In genomic region chr18:48006415-48007175, GRCh38 we compare ENCODE assay signal across 18 cellular contexts.
DNase-seq lines count a peak whose midpoint lies in the region; ATAC-seq and TF ChIP-seq lines count a peak whose summit lies in the region.
"Had no signal": no experiment of that assay in that cellular context is flagged by ENCODE, and none has a peak within 500 bp of the region (broad histone marks: within the 10 kb centered on the region; RNA-seq: fewer than 3 reads in every experiment).

No MANE protein-coding gene starts in this region.

- no peak for DNase-seq in stimulated activated naive CD8-positive, alpha-beta T cell treated with anti-CD3 and anti-CD28 coated beads, Interleukin-15, Interleukin-2, amounts not matched to agents 100 U/mL and 50 U/mL, for 24 hours
- no peak for DNase-seq in central memory CD8-positive, alpha-beta T cell (ENCODE audit: low spot score in 2 of 2)
- DNase-seq in natural killer cell, result no peak
- no peak for DNase-seq in NCI-H187 treated with DMSO at 0.1 percent for 48 hours (lab: John Stamatoyannopoulos, UW)
- DNase-seq in NCI-H2081 treated with DMSO at 0.1 percent for 48 hours (lab: John Stamatoyannopoulos, UW), result no peak
- no peak for DNase-seq in ecto neural progenitor cell (ENCODE audit: low spot score)
- DNase-seq: activated effector memory CD4-positive, alpha-beta T cell treated with anti-CD3 and anti-CD28 coated beads, Interleukin-2, amount 50 U/mL, for 16 hours; HCEC 1CT; kidney glomerular epithelial cell; MG63; midbrain; NCI-H2029; NCI-H446 treated with DMSO at 0.1 percent for 48 hours; pancreas; uterus had no signal

- no peak overlapping the region for H3K27ac Mint-ChIP-seq in stimulated activated naive CD8-positive, alpha-beta T cell treated with anti-CD3 and anti-CD28 coated beads, Interleukin-15, Interleukin-2, amounts not matched to agents 100 ng/mL and 50 ng/mL, for 24 hours
- H3K27ac Mint-ChIP-seq in central memory CD8-positive, alpha-beta T cell (ENCODE audit: low read depth), result no peak overlapping the region
- H3K27ac Mint-ChIP-seq in natural killer cell, result no peak overlapping the region
- H3K27ac Mint-ChIP-seq: IgD-negative memory B cell had no signal

- H3K36me3 Mint-ChIP-seq in stimulated activated naive CD8-positive, alpha-beta T cell treated with anti-CD3 and anti-CD28 coated beads, Interleukin-15, Interleukin-2, amounts not matched to agents 100 ng/mL and 50 ng/mL, for 24 hours (ENCODE audit: low read depth), result no peaks in the 10 kb centered on the region
- peaks cover 2% of the 10 kb centered on the region for H3K36me3 Mint-ChIP-seq in central memory CD8-positive, alpha-beta T cell (ENCODE audit: insufficient read depth)
- no peaks in the 10 kb centered on the region for H3K36me3 Mint-ChIP-seq in natural killer cell
- H3K36me3 Mint-ChIP-seq: IgD-negative memory B cell had no signal

- H3K4me1 Mint-ChIP-seq in stimulated activated naive CD8-positive, alpha-beta T cell treated with anti-CD3 and anti-CD28 coated beads, Interleukin-15, Interleukin-2, amounts not matched to agents 100 ng/mL and 50 ng/mL, for 24 hours (ENCODE audit: low read depth), result peaks cover 18% of the 10 kb centered on the region
- H3K4me1 Mint-ChIP-seq in central memory CD8-positive, alpha-beta T cell, result peaks cover 6% of the 10 kb centered on the region
- H3K4me1 Mint-ChIP-seq in natural killer cell, result peaks cover 2 to 17% of the 10 kb centered on the region in 2 donors

- H3K9me3 Mint-ChIP-seq in stimulated activated naive CD8-positive, alpha-beta T cell treated with anti-CD3 and anti-CD28 coated beads, Interleukin-15, Interleukin-2, amounts not matched to agents 100 ng/mL and 50 ng/mL, for 24 hours, result no peaks in the 10 kb centered on the region
- no peaks in the 10 kb centered on the region for H3K9me3 Mint-ChIP-seq in central memory CD8-positive, alpha-beta T cell
- H3K9me3 Mint-ChIP-seq in natural killer cell, result no peaks in the 10 kb centered on the region

- intact Hi-C loops in natural killer cell (cut with micrococcal nuclease), result no loop called here

- H3K4me3 Mint-ChIP-seq in stimulated activated naive CD8-positive, alpha-beta T cell treated with anti-CD3 and anti-CD28 coated beads, Interleukin-15, Interleukin-2, amounts not matched to agents 100 ng/mL and 50 ng/mL, for 24 hours, result peak overlapping the region; percentile 30
- peak overlapping the region; percentile 54 for H3K4me3 Mint-ChIP-seq in central memory CD8-positive, alpha-beta T cell
- peak overlapping the region; percentile 22 for H3K4me3 Mint-ChIP-seq in natural killer cell
- H3K4me3 Mint-ChIP-seq: IgD-negative memory B cell had no signal

- TF ChIP-seq CTCF in natural killer cell (IDR thresholded peaks at IDR 0.05), result no peak

- no peak for ATAC-seq in stimulated activated naive CD8-positive, alpha-beta T cell treated with anti-CD3 and anti-CD28 coated beads, Interleukin-15, Interleukin-2, amounts not matched to agents 100 U/mL and 50 U/mL, for 24 hours
- ATAC-seq in central memory CD8-positive, alpha-beta T cell (replicated peaks; ENCODE audit: extremely low read depth, poor library complexity, severe bottlenecking), result no peak
- ATAC-seq in natural killer cell, result no peak
- ATAC-seq in HG03280 (IDR thresholded peaks at IDR 0.05; ENCODE audit: unreplicated experiment), result no peak
- ATAC-seq: pancreas had no signal

- peaks cover 17% of the 10 kb centered on the region for H3K27me3 Mint-ChIP-seq in stimulated activated naive CD8-positive, alpha-beta T cell treated with anti-CD3 and anti-CD28 coated beads, Interleukin-15, Interleukin-2, amounts not matched to agents 100 ng/mL and 50 ng/mL, for 24 hours
- H3K27me3 Mint-ChIP-seq in central memory CD8-positive, alpha-beta T cell, result peaks cover 54% of the 10 kb centered on the region
- H3K27me3 Mint-ChIP-seq in natural killer cell (ENCODE audit: low read depth in 2 of 2), result peaks cover 2 to 7% of the 10 kb centered on the region in 2 donors
